2 cellular contexts compared by ENCODE assay signal in the genomic region with DNA sequence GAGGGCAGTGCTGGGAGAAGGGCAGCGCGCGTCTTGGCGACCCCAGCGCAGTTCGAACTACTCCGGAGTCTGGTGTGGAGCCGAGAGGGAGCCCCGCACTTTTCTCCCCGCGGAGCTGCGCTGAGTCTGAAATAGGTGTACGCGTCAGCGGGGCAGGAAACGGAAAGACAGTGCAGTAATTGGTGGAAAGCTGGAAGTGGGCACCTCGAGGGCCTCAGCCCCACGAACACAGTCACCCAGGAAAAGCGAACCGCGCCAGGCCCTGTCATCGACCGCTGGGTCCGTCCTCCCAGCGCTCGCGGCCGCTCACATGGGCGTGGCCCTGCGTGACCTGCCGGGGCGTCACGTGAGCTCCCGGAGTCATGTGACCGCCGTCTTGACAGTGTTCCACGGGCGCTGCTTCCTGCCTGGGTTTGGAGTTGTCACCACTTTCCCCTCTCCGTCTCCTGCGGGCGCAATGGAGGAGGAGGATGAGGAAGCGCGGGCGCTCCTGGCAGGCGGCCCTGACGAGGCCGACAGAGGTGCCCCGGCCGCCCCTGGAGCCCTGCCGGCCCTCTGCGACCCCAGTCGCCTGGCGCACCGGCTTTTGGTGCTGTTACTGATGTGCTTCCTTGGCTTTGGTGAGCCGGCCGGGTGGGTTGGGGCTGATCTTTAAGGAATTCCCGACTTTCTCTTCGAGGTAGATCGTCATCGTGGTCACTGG.
TF ChIP-seq lines count a peak whose summit lies in the region.

A gene with protein sequence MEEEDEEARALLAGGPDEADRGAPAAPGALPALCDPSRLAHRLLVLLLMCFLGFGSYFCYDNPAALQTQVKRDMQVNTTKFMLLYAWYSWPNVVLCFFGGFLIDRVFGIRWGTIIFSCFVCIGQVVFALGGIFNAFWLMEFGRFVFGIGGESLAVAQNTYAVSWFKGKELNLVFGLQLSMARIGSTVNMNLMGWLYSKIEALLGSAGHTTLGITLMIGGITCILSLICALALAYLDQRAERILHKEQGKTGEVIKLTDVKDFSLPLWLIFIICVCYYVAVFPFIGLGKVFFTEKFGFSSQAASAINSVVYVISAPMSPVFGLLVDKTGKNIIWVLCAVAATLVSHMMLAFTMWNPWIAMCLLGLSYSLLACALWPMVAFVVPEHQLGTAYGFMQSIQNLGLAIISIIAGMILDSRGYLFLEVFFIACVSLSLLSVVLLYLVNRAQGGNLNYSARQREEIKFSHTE (plus strand): TSS at position 359 of the 703 bp plus-strand sequence. CDS start 99 bp downstream, at position 458.

TF ChIP-seq in HCT116, 20 proteins besides CTCF, POLR2A, EP300 and RAD21 (continued from another document):
- TF ChIP-seq, protein P1, sequence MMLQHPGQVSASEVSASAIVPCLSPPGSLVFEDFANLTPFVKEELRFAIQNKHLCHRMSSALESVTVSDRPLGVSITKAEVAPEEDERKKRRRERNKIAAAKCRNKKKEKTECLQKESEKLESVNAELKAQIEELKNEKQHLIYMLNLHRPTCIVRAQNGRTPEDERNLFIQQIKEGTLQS (IDR thresholded peaks at IDR 0.05), result no peak
- TF ChIP-seq TCF7L2 (IDR thresholded peaks at IDR 0.05; ENCODE audit: borderline replicate concordance, extremely low read depth, insufficient read depth, insufficient read length) (peak; percentile 44), ELF1 (IDR thresholded peaks at IDR 0.05; ENCODE audit: borderline replicate concordance, low read depth) (peak; percentile 54), CEBPB (IDR thresholded peaks at IDR 0.05; ENCODE audit: low read depth) (no peak)
TF ChIP-seq in HCT116: peak in this region for 8.

TF ChIP-seq in neural cell, 6 proteins besides CTCF, POLR2A, EP300 and RAD21 (continued from another document):
- TF ChIP-seq, protein P2, sequence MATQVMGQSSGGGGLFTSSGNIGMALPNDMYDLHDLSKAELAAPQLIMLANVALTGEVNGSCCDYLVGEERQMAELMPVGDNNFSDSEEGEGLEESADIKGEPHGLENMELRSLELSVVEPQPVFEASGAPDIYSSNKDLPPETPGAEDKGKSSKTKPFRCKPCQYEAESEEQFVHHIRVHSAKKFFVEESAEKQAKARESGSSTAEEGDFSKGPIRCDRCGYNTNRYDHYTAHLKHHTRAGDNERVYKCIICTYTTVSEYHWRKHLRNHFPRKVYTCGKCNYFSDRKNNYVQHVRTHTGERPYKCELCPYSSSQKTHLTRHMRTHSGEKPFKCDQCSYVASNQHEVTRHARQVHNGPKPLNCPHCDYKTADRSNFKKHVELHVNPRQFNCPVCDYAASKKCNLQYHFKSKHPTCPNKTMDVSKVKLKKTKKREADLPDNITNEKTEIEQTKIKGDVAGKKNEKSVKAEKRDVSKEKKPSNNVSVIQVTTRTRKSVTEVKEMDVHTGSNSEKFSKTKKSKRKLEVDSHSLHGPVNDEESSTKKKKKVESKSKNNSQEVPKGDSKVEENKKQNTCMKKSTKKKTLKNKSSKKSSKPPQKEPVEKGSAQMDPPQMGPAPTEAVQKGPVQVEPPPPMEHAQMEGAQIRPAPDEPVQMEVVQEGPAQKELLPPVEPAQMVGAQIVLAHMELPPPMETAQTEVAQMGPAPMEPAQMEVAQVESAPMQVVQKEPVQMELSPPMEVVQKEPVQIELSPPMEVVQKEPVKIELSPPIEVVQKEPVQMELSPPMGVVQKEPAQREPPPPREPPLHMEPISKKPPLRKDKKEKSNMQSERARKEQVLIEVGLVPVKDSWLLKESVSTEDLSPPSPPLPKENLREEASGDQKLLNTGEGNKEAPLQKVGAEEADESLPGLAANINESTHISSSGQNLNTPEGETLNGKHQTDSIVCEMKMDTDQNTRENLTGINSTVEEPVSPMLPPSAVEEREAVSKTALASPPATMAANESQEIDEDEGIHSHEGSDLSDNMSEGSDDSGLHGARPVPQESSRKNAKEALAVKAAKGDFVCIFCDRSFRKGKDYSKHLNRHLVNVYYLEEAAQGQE (IDR thresholded peaks at IDR 0.05; ENCODE audit: borderline replicate concordance), result no peak
